Comparison of ENCODE assay signal across 8 cellular contexts in the genomic region with DNA sequence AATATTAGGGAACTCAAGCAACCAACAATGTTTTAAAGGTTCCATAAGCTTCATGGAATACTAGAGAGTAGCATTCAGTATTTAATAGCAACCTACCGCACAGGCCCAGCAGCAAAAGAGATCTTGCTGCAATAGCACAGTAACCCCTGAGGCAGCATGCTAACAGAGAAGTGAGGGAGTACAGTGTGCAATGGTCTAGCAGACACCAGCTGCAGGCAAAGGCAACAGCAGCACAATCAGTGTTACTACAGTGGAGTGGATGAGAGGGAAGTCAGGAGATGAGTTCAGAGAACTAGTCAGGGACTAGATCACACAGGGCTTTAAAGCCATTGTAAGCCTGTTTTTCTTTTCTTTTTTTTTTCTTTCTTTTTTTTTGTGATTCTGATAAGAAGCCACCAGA. TPM values are rescaled to one million over a fixed set of nuclear protein-coding genes. Genes with fewer than 3 reads are reported as not detected.
A peak's percentile ranks its signal among the peaks of the same experiment; 100 is the strongest.
DNase-seq lines count a peak whose midpoint lies in the region; ATAC-seq and FAIRE-seq lines count a peak whose summit lies in the region.

No MANE protein-coding gene starts in this region.

- DNase-seq in GM18507 (ENCODE audit: extremely low spot score, insufficient read length, low read depth), result no peak
- no peak for DNase-seq in SK-N-MC (ENCODE audit: low read depth, low spot score)
- peak; percentile 11 to 32 for DNase-seq in left colon
- DNase-seq in NCI-H2227 (lab: John Stamatoyannopoulos, UW; ENCODE audit: unreplicated experiment), result no peak
- DNase-seq in activated CD4-positive, alpha-beta T cell treated with anti-CD3 and anti-CD28 coated beads, Interleukin-2, amount 50 U/mL, for 4 hours, result no peak
- DNase-seq in DMS153 treated with DMSO at 0.1 percent for 48 hours (lab: John Stamatoyannopoulos, UW; ENCODE audit: unreplicated experiment), result no peak
- DNase-seq in activated CD8-positive, alpha-beta T cell treated with anti-CD3 and anti-CD28 coated beads, Interleukin-2, amount 10 ng/mL, durations not matched to agents 7 days and 5 days, result no peak

- ATAC-seq in HG02610 (IDR thresholded peaks at IDR 0.05; ENCODE audit: unreplicated experiment) (peak; percentile 32), left colon (no peak)
- ATAC-seq in activated CD8-positive, alpha-beta T cell treated with anti-CD3 and anti-CD28 coated beads, Interleukin-2, amount 10 ng/mL, durations not matched to agents 7 days and 5 days, result no peak

- no peak overlapping the region for H3K27ac Mint-ChIP-seq in activated CD8-positive, alpha-beta T cell treated with anti-CD3 and anti-CD28 coated beads, Interleukin-2, amount 10 ng/mL, durations not matched to agents 7 days and 5 days

- no peaks in the 10 kb centered on the region for H3K9me3 Mint-ChIP-seq in activated CD8-positive, alpha-beta T cell treated with anti-CD3 and anti-CD28 coated beads, Interleukin-2, amount 10 ng/mL, durations not matched to agents 7 days and 5 days (ENCODE audit: insufficient read depth)

- peaks cover 19% of the 10 kb centered on the region for H3K4me1 Mint-ChIP-seq in activated CD8-positive, alpha-beta T cell treated with anti-CD3 and anti-CD28 coated beads, Interleukin-2, amount 10 ng/mL, durations not matched to agents 7 days and 5 days (ENCODE audit: low read depth)

- POLR2A ChIA-PET in activated CD8-positive, alpha-beta T cell treated with anti-CD3 and anti-CD28 coated beads, Interleukin-2, amount 10 ng/mL, durations not matched to agents 7 days and 5 days (lab: Charles Lee), result no interaction called here

- H3K36me3 ChIP-seq in SK-N-MC (ENCODE audit: insufficient read depth, low read length), result peaks cover 10% of the 10 kb centered on the region; the same call in 1 of the 2 replicates

- intact Hi-C loops in left colon (cut with DNase I, micrococcal nuclease), result no loop called here

- no peak overlapping the region for H3K9ac ChIP-seq in SK-N-MC (ENCODE audit: insufficient read length)

- CTCF ChIA-PET in activated CD8-positive, alpha-beta T cell treated with anti-CD3 and anti-CD28 coated beads, Interleukin-2, amount 10 ng/mL, durations not matched to agents 7 days and 5 days (lab: Charles Lee), result interaction anchor here (1.4 kb wide), 1 partner anchor 25 kb away, joined by 3 read pairs; no protein-coding TSS in a partner anchor

- H3K27ac ChIP-seq in SK-N-MC, result peak overlapping the region; percentile 15; the same call in 1 of the 2 replicates

- FAIRE-seq in GM18507 (lab: Jason Lieb, UNC), result peak; percentile 78

- peaks cover 16% of the 10 kb centered on the region for H3K36me3 Mint-ChIP-seq in activated CD8-positive, alpha-beta T cell treated with anti-CD3 and anti-CD28 coated beads, Interleukin-2, amount 10 ng/mL, durations not matched to agents 7 days and 5 days (ENCODE audit: low read depth)

- no peaks in the 10 kb centered on the region for H3K27me3 Mint-ChIP-seq in activated CD8-positive, alpha-beta T cell treated with anti-CD3 and anti-CD28 coated beads, Interleukin-2, amount 10 ng/mL, durations not matched to agents 7 days and 5 days (ENCODE audit: low read depth)

- H3K4me3 Mint-ChIP-seq in activated CD8-positive, alpha-beta T cell treated with anti-CD3 and anti-CD28 coated beads, Interleukin-2, amount 10 ng/mL, durations not matched to agents 7 days and 5 days, result no peak overlapping the region

- no peaks in the 10 kb centered on the region for H3K9me3 ChIP-seq in SK-N-MC (ENCODE audit: low read depth, low read length)

- no peak overlapping the region for H3K4me3 ChIP-seq in SK-N-MC

RNA-seq across cellular contexts. Expression of gene TICAM2, which starts 2.8 kb away (rescaled TPM):
- 1 to 10 TPM; 1.7 to 2.2 TPM for total RNA-seq in left colon
- total RNA-seq in activated CD8-positive, alpha-beta T cell treated with anti-CD3 and anti-CD28 coated beads, Interleukin-2, amount 10 ng/mL, durations not matched to agents 7 days and 5 days, result under 1 TPM; 0.47 to 0.55 TPM

RNA-seq across cellular contexts. Expression of gene TMED7, which starts 26.3 kb away (rescaled TPM):
- 100 to 1,000 TPM; 108 to 125 TPM for total RNA-seq in left colon
- 10 to 100 TPM; 40.5 to 48.9 TPM for total RNA-seq in activated CD8-positive, alpha-beta T cell treated with anti-CD3 and anti-CD28 coated beads, Interleukin-2, amount 10 ng/mL, durations not matched to agents 7 days and 5 days

RNA-seq across cellular contexts. Expression of gene FEM1C, which starts 54.9 kb away (rescaled TPM):
- 10 to 100 TPM; 36.4 to 42.5 TPM for total RNA-seq in left colon
- 10 to 100 TPM; 13.6 to 15.0 TPM for total RNA-seq in activated CD8-positive, alpha-beta T cell treated with anti-CD3 and anti-CD28 coated beads, Interleukin-2, amount 10 ng/mL, durations not matched to agents 7 days and 5 days

Comparison
In these comparisons a context has a peak if more than half of its experiments do, and no peak if none do; other contexts are left out.
1. DNase-seq: peak in left colon (2 of 2); none in GM18507 (single experiment), SK-N-MC (single experiment), NCI-H2227 (single experiment), activated CD4-positive, alpha-beta T cell treated with anti-CD3 and anti-CD28 coated beads, Interleukin-2, amount 50 U/mL, for 4 hours (0 of 2), DMS153 treated with DMSO at 0.1 percent for 48 hours (single experiment) and activated CD8-positive, alpha-beta T cell treated with anti-CD3 and anti-CD28 coated beads, Interleukin-2, amount 10 ng/mL, durations not matched to agents 7 days and 5 days (single experiment).